In the genomic region with DNA sequence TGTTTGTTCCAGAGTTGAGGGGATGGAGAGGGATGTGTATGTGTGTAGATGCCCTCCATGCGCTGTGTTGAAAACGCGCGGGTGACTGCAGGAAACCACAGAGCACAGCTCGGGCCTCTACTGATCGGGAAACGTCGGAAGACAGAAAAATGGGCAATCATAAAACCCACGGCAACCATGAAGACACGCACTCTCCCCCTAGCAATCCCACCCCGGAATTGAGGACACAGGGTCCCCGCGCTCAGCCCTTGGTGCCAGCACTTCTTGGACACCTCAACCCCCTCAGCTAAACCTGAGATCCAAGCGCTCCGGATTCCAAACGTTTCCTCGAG, we compare ENCODE assay signal across 6 cellular contexts. TPM values are rescaled to one million over a fixed set of nuclear protein-coding genes. Genes with fewer than 3 reads are reported as not detected.
DNase-seq lines count a peak whose midpoint lies in the region; ATAC-seq and TF ChIP-seq lines count a peak whose summit lies in the region.

No MANE protein-coding gene starts in this region.

- H3K79me2 ChIP-seq in ACC112 (ENCODE audit: control insufficient read depth, insufficient read depth, low read length, unreplicated experiment): peaks cover 34% of the 10 kb centered on the region

- no peaks in the 10 kb centered on the region for H3K27me3 ChIP-seq in ACC112 (ENCODE audit: insufficient read depth, low read length)

- H3K27me3 Mint-ChIP-seq in naive thymus-derived CD8-positive, alpha-beta T cell: no peaks in the 10 kb centered on the region

- peaks cover 0 to 24% (median 0%) of the 10 kb centered on the region in 3 donors for H3K36me3 Mint-ChIP-seq in naive thymus-derived CD8-positive, alpha-beta T cell

- TF ChIP-seq CTCF in astrocyte of the cerebellum (IDR thresholded peaks at IDR 0.05; ENCODE audit: low read depth, low read length, missing control alignments): no peak

- POLR2A ChIA-PET in naive thymus-derived CD8-positive, alpha-beta T cell (lab: Charles Lee): interaction anchor here (0.6 to 14.7 kb wide), 30 partner anchors 8 to 247 kb away, joined by 3 to 541 read pairs (median 6); partner anchors contain the start of genes B3GAT3, BSCL2, EEF1G and EML3

- peak overlapping the region; percentile 73 for H3K27ac ChIP-seq in ACC112 (ENCODE audit: low read depth, low read length)

- peak; percentile 3 for ATAC-seq in HG03025 (IDR thresholded peaks at IDR 0.05; ENCODE audit: low FRiP score, unreplicated experiment)
- ATAC-seq in naive thymus-derived CD8-positive, alpha-beta T cell: peak; percentile 45 to 48

- peaks cover 24 to 67% (median 52%) of the 10 kb centered on the region in 4 donors for H3K4me1 Mint-ChIP-seq in naive thymus-derived CD8-positive, alpha-beta T cell

- peak overlapping the region; percentile 96 to 100 (median 98) for H3K4me3 Mint-ChIP-seq in naive thymus-derived CD8-positive, alpha-beta T cell

- H3K4me1 ChIP-seq in ACC112 (ENCODE audit: control insufficient read depth, insufficient read depth, low read length, unreplicated experiment): peaks cover 35% of the 10 kb centered on the region

- peak overlapping the region; percentile 84 for H3K4me3 ChIP-seq in ACC112 (ENCODE audit: low read depth, low read length)
- peak overlapping the region; percentile 78 for H3K4me3 ChIP-seq in astrocyte of the cerebellum (ENCODE audit: low read depth, low read length)

- DNase-seq in astrocyte of the cerebellum (ENCODE audit: low read depth) (no peak), dedifferentiated amniotic fluid mesenchymal stem cell (ENCODE audit: extremely low spot score) (no peak), DMS79 (lab: John Stamatoyannopoulos, UW) (no peak)
- no peak for DNase-seq in naive thymus-derived CD8-positive, alpha-beta T cell

- peak overlapping the region; percentile 92 to 99 (median 96) for H3K27ac Mint-ChIP-seq in naive thymus-derived CD8-positive, alpha-beta T cell

- H3K36me3 ChIP-seq in ACC112 (ENCODE audit: insufficient read depth, low read length): peaks cover 12% of the 10 kb centered on the region; the same call in 1 of the 2 replicates

- no peaks in the 10 kb centered on the region for H3K9me3 Mint-ChIP-seq in naive thymus-derived CD8-positive, alpha-beta T cell

- in situ Hi-C loops in astrocyte of the cerebellum (cut with HindIII; ENCODE audit: low sequenced_read_pairs): no loop called here

- peak overlapping the region; percentile 73 for H2AFZ ChIP-seq in ACC112 (ENCODE audit: low read length, unreplicated experiment)

RNA-seq across cellular contexts. Expression of gene UQCC3, which starts 0.2 kb away (rescaled TPM):
- 1 to 10 TPM; 5.4 to 6.6 TPM for total RNA-seq in naive thymus-derived CD8-positive, alpha-beta T cell
- polyA plus RNA-seq in naive thymus-derived CD8-positive, alpha-beta T cell: 1 to 10 TPM; 9.1 to 9.7 (median 9.6) TPM

RNA-seq across cellular contexts. Expression of gene LBHD1, which starts 0.8 kb away (rescaled TPM):
- total RNA-seq in naive thymus-derived CD8-positive, alpha-beta T cell: 10 to 100 TPM; 29.5 to 30.9 TPM
- polyA plus RNA-seq in naive thymus-derived CD8-positive, alpha-beta T cell: 1 to 10 TPM; 2.4 to 8.3 (median 4.4) TPM

RNA-seq across cellular contexts. Expression of gene CSKMT, which starts 6.1 kb away (rescaled TPM):
- 10 to 100 TPM; 43.6 to 45.0 TPM for total RNA-seq in naive thymus-derived CD8-positive, alpha-beta T cell
- 1 to 10 TPM; 1.8 to 3.7 (median 3.4) TPM for polyA plus RNA-seq in naive thymus-derived CD8-positive, alpha-beta T cell

RNA-seq across cellular contexts. Expression of gene C11orf98, which starts 6.2 kb away (rescaled TPM):
- total RNA-seq in naive thymus-derived CD8-positive, alpha-beta T cell: 10 to 100 TPM; 51.8 to 58.0 TPM
- polyA plus RNA-seq in naive thymus-derived CD8-positive, alpha-beta T cell: 100 to 1,000 TPM in 2 of 3 donors, 10 to 100 TPM in 1; 99.9 to 149 (median 117) TPM

RNA-seq across cellular contexts. Expression of gene UBXN1, which starts 7.6 kb away (rescaled TPM):
- total RNA-seq in naive thymus-derived CD8-positive, alpha-beta T cell: 100 to 1,000 TPM; 214 to 218 TPM
- 100 to 1,000 TPM; 188 to 219 (median 218) TPM for polyA plus RNA-seq in naive thymus-derived CD8-positive, alpha-beta T cell
